1 cellular context compared by ENCODE assay signal in the genomic region with DNA sequence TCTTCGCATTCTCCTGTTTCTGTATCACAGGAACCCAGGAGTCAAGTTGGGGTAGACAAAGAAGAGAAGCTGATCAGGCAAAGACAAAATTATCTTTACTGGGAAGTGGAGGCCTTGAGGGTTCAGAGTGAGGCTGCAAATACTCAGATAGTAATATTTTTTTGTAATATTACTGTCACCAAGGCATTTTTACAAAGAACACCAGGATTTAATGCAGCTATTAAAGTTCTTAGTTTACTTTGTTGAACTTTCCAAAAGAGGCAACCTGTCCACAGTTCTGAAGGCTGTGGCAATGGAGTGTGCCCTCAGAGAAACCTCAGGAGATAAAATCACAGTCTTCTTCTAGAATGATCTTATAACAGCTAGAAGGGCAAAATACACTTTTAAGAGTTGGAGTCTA.
TF ChIP-seq lines count a peak whose summit lies in the region.

No MANE protein-coding gene starts in this region.

TF ChIP-seq in GM23338, 12 proteins besides CTCF, POLR2A, EP300 and RAD21 (continued from another document):
- TF ChIP-seq, protein P1, sequence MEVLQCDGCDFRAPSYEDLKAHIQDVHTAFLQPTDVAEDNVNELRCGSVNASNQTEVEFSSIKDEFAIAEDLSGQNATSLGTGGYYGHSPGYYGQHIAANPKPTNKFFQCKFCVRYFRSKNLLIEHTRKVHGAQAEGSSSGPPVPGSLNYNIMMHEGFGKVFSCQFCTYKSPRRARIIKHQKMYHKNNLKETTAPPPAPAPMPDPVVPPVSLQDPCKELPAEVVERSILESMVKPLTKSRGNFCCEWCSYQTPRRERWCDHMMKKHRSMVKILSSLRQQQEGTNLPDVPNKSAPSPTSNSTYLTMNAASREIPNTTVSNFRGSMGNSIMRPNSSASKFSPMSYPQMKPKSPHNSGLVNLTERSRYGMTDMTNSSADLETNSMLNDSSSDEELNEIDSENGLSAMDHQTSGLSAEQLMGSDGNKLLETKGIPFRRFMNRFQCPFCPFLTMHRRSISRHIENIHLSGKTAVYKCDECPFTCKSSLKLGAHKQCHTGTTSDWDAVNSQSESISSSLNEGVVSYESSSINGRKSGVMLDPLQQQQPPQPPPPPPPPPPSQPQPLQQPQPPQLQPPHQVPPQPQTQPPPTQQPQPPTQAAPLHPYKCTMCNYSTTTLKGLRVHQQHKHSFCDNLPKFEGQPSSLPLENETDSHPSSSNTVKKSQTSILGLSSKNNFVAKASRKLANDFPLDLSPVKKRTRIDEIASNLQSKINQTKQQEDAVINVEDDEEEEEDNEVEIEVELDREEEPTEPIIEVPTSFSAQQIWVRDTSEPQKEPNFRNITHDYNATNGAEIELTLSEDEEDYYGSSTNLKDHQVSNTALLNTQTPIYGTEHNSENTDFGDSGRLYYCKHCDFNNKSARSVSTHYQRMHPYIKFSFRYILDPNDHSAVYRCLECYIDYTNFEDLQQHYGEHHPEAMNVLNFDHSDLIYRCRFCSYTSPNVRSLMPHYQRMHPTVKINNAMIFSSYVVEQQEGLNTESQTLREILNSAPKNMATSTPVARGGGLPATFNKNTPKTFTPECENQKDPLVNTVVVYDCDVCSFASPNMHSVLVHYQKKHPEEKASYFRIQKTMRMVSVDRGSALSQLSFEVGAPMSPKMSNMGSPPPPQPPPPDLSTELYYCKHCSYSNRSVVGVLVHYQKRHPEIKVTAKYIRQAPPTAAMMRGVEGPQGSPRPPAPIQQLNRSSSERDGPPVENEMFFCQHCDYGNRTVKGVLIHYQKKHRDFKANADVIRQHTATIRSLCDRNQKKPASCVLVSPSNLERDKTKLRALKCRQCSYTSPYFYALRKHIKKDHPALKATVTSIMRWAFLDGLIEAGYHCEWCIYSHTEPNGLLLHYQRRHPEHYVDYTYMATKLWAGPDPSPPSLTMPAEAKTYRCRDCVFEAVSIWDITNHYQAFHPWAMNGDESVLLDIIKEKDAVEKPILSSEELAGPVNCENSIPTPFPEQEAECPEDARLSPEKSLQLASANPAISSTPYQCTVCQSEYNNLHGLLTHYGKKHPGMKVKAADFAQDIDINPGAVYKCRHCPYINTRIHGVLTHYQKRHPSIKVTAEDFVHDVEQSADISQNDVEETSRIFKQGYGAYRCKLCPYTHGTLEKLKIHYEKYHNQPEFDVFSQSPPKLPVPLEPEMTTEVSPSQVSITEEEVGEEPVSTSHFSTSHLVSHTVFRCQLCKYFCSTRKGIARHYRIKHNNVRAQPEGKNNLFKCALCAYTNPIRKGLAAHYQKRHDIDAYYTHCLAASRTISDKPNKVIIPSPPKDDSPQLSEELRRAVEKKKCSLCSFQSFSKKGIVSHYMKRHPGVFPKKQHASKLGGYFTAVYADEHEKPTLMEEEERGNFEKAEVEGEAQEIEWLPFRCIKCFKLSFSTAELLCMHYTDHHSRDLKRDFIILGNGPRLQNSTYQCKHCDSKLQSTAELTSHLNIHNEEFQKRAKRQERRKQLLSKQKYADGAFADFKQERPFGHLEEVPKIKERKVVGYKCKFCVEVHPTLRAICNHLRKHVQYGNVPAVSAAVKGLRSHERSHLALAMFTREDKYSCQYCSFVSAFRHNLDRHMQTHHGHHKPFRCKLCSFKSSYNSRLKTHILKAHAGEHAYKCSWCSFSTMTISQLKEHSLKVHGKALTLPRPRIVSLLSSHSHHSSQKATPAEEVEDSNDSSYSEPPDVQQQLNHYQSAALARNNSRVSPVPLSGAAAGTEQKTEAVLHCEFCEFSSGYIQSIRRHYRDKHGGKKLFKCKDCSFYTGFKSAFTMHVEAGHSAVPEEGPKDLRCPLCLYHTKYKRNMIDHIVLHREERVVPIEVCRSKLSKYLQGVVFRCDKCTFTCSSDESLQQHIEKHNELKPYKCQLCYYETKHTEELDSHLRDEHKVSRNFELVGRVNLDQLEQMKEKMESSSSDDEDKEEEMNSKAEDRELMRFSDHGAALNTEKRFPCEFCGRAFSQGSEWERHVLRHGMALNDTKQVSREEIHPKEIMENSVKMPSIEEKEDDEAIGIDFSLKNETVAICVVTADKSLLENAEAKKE (CRISPR knock-in tag; IDR thresholded peaks at IDR 0.05) = no peak
- no peak for TF ChIP-seq NANOG (IDR thresholded peaks at IDR 0.05; ENCODE audit: borderline replicate concordance)
- no peak for TF ChIP-seq ZNF114 (CRISPR knock-in tag; IDR thresholded peaks at IDR 0.05)
- no peak for TF ChIP-seq STAT1 (IDR thresholded peaks at IDR 0.05; ENCODE audit: unreplicated experiment)
- no peak for TF ChIP-seq POLR2AphosphoS5 (IDR thresholded peaks at IDR 0.05; ENCODE audit: low read depth)
- TF ChIP-seq CREB1 (CRISPR knock-in tag; IDR thresholded peaks at IDR 0.05; ENCODE audit: low read depth) = no peak
- TF ChIP-seq EZH2phosphoT487 (IDR thresholded peaks at IDR 0.05; ENCODE audit: unreplicated experiment) = no peak
- TF ChIP-seq REST (IDR thresholded peaks at IDR 0.05; ENCODE audit: unreplicated experiment) = no peak
TF ChIP-seq in GM23338: peak in this region for 0.
